In the genomic region with DNA sequence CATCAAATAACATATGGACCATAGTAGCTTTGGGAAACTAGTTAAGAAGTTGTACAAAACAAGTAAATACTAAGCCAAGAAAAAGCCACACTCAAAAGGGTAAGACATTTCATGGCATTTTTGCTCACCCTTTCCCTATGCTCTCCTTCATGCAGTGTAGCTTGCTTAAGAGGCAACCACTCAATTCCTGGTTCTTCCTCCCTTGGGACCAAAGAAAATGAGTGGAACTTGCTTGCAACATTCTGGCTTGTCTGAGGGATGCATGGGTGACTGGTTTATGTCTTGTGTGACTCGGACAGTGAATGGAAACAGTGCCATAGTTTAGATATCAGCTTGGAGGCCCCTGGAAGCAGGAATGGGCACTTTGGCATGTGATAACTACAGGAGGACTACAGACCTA, we compare ENCODE assay signal across 22 cellular contexts.
"Had no signal": no experiment of that assay in that cellular context is flagged by ENCODE, and none has a peak within 500 bp of the region (broad histone marks: within the 10 kb centered on the region; RNA-seq: fewer than 3 reads in every experiment).

No MANE protein-coding gene starts in this region.

- H3K27ac ChIP-seq: cardiac muscle cell, heart right ventricle, parathyroid adenoma, skin epidermis, tibial artery had no signal

- ATAC-seq: left colon, mucosa of descending colon, right cardiac atrium, WTC11 had no signal

- H3K9me3 ChIP-seq: mucosa of descending colon had no signal

- H3K4me1 ChIP-seq: heart right ventricle, parathyroid adenoma had no signal

- H3K4me1 Mint-ChIP-seq: activated naive CD8-positive, alpha-beta T cell treated with anti-CD3 and anti-CD28 coated beads for 36 hours; memory B cell; nephron progenitor cell had no signal

- H3K9me3 Mint-ChIP-seq: dendritic cell treated with granulocyte-macrophage colony-stimulating factor and Interleukin-4, amounts not matched to agents 40 ng/mL and 50 ng/mL, for 4 days had no signal

- H3K36me3 Mint-ChIP-seq: activated naive CD8-positive, alpha-beta T cell treated with anti-CD3 and anti-CD28 coated beads for 36 hours had no signal

- H3K36me3 ChIP-seq: cardiac muscle cell, heart right ventricle, tibial artery had no signal

- H3K27me3 Mint-ChIP-seq: dendritic cell treated with granulocyte-macrophage colony-stimulating factor and Interleukin-4, amounts not matched to agents 40 ng/mL and 50 ng/mL, for 4 days; stimulated activated naive CD8-positive, alpha-beta T cell treated with anti-CD3 and anti-CD28 coated beads, Interleukin-15, Interleukin-2, amounts not matched to agents 100 ng/mL and 50 ng/mL, for 24 hours had no signal

- H3K4me3 Mint-ChIP-seq: activated naive CD8-positive, alpha-beta T cell treated with anti-CD3 and anti-CD28 coated beads for 36 hours; dendritic cell treated with granulocyte-macrophage colony-stimulating factor and Interleukin-4, amounts not matched to agents 40 ng/mL and 50 ng/mL, for 4 days; memory B cell; nephron progenitor cell; stimulated activated naive CD8-positive, alpha-beta T cell treated with anti-CD3 and anti-CD28 coated beads, Interleukin-15, Interleukin-2, amounts not matched to agents 100 ng/mL and 50 ng/mL, for 24 hours; WTC11 had no signal

- DNase-seq: activated naive CD4-positive, alpha-beta T cell treated with Interleukin-2 at 50 U/mL for 16 hours; activated naive CD8-positive, alpha-beta T cell treated with anti-CD3 and anti-CD28 coated beads for 36 hours; activated T-cell treated with anti-CD3 and anti-CD28 coated beads, Interleukin-2, amount 50 U/mL, for 1 hour; amniotic stem cell; effector CD4-positive, alpha-beta T cell; erythroblast; heart right ventricle; left colon; mucosa of descending colon; nephron progenitor cell; right cardiac atrium; stimulated activated CD4-positive, alpha-beta T cell treated with anti-CD3 and anti-CD28 coated beads, Interleukin-1b, Interleukin-23, amount 100 ng/mL, for 48 hours; T-helper 9 cell; tibial artery had no signal

- H3K27me3 ChIP-seq: cardiac muscle cell, heart right ventricle, tibial artery had no signal

- H3K27ac Mint-ChIP-seq: activated naive CD8-positive, alpha-beta T cell treated with anti-CD3 and anti-CD28 coated beads for 36 hours; activated T-helper 2 cell treated with anti-CD3 and anti-CD28 coated beads, Interferon-gamma antibody, Interleukin-2, Interleukin-4, amounts not matched to agents 10 μg/mL and 5 μg/mL and 100 μg/mL, durations not matched to agents 14 hours and 24 hours and 36 hours; dendritic cell treated with granulocyte-macrophage colony-stimulating factor and Interleukin-4, amounts not matched to agents 40 ng/mL and 50 ng/mL, for 4 days; memory B cell; nephron progenitor cell; stimulated activated naive CD8-positive, alpha-beta T cell treated with anti-CD3 and anti-CD28 coated beads, Interleukin-15, Interleukin-2, amounts not matched to agents 100 ng/mL and 50 ng/mL, for 24 hours; WTC11 had no signal

- H3K4me3 ChIP-seq: cardiac muscle cell, heart right ventricle, mucosa of descending colon, skin epidermis, tibial artery had no signal
